2 cellular contexts compared by ENCODE assay signal in the genomic region with DNA sequence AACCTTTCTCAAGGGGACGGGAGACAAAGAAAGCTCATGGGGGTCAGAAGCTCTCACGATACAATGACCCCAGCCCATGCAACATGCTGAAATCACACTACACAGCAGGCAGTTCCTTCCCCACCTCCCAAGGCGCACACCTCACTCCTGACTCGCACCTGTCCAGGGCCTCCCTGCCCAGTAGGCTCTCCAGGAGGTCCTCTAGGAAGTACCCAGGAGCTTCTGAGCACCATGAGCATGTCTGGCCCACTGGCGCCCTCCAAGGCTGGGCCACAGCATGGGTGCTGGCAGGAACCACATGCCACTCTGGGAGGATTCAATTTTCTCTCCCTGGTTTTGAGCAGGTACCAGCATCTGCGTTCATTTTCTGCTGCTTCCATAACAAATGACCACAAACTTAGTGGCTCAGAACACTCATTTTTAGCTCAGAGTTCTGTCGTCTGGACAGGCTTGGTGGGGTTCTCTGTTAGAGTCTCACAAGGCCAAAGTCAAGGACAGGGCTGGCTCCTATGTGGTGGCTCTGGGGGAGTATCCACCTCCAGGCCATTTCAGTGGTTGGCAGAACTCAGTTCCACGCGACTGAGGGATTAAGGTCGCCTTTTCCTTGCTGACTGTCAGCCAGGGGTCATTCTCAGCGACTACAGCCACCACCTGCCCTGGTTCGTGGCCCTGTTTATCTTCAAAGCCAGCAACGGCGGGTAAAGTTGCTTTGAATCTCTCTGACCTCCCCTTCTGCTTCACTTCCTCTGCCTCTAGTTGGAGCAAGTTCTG.
TF ChIP-seq lines count a peak whose summit lies in the region.

No MANE protein-coding gene starts in this region.

TF ChIP-seq in HEK293, 187 proteins besides CTCF, POLR2A, EP300 and RAD21:
- TF ChIP-seq ZNF621 (tag by site-specific recombination; IDR thresholded peaks at IDR 0.05) = no peak
- TF ChIP-seq ZFP37 (tag by site-specific recombination; IDR thresholded peaks at IDR 0.05) = no peak
- no peak for TF ChIP-seq ZNF214 (tag by site-specific recombination; IDR thresholded peaks at IDR 0.05; ENCODE audit: borderline replicate concordance)
- TF ChIP-seq, protein P1, sequence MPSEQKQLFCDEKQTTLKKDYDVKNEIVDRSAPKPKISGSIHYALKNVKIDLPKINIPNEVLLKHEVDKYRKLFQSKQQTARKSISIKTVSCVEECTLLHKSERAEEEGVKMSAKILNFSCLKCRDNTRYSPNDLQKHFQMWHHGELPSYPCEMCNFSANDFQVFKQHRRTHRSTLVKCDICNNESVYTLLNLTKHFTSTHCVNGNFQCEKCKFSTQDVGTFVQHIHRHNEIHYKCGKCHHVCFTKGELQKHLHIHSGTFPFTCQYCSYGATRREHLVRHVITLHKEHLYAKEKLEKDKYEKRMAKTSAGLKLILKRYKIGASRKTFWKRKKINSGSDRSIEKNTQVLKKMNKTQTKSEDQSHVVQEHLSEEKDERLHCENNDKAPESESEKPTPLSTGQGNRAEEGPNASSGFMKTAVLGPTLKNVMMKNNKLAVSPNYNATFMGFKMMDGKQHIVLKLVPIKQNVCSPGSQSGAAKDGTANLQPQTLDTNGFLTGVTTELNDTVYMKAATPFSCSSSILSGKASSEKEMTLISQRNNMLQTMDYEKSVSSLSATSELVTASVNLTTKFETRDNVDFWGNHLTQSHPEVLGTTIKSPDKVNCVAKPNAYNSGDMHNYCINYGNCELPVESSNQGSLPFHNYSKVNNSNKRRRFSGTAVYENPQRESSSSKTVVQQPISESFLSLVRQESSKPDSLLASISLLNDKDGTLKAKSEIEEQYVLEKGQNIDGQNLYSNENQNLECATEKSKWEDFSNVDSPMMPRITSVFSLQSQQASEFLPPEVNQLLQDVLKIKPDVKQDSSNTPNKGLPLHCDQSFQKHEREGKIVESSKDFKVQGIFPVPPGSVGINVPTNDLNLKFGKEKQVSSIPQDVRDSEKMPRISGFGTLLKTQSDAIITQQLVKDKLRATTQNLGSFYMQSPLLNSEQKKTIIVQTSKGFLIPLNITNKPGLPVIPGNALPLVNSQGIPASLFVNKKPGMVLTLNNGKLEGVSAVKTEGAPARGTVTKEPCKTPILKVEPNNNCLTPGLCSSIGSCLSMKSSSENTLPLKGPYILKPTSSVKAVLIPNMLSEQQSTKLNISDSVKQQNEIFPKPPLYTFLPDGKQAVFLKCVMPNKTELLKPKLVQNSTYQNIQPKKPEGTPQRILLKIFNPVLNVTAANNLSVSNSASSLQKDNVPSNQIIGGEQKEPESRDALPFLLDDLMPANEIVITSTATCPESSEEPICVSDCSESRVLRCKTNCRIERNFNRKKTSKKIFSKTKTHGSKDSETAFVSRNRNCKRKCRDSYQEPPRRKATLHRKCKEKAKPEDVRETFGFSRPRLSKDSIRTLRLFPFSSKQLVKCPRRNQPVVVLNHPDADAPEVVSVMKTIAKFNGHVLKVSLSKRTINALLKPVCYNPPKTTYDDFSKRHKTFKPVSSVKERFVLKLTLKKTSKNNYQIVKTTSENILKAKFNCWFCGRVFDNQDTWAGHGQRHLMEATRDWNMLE (tag by site-specific recombination; conservative IDR thresholded peaks at IDR 0.05; ENCODE audit: low read depth) = no peak
- TF ChIP-seq ZIC2 (tag by site-specific recombination; IDR thresholded peaks at IDR 0.05) = peak; percentile 52
- TF ChIP-seq ZNF416 (tag by site-specific recombination; IDR thresholded peaks at IDR 0.05) = no peak
- TF ChIP-seq, protein P2, sequence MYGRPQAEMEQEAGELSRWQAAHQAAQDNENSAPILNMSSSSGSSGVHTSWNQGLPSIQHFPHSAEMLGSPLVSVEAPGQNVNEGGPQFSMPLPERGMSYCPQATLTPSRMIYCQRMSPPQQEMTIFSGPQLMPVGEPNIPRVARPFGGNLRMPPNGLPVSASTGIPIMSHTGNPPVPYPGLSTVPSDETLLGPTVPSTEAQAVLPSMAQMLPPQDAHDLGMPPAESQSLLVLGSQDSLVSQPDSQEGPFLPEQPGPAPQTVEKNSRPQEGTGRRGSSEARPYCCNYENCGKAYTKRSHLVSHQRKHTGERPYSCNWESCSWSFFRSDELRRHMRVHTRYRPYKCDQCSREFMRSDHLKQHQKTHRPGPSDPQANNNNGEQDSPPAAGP (tag by site-specific recombination; IDR thresholded peaks at IDR 0.05) = no peak
- no peak for TF ChIP-seq ZNF223 (tag by site-specific recombination; IDR thresholded peaks at IDR 0.05)
- no peak for TF ChIP-seq RBAK (tag by site-specific recombination; IDR thresholded peaks at IDR 0.05)
- 0 out of 2 replicates have a peak, but pooled peaks have one; percentile 19 for TF ChIP-seq GLIS1 (tag by site-specific recombination; IDR thresholded peaks at IDR 0.05)
- no peak for TF ChIP-seq ZNF555 (tag by site-specific recombination; conservative IDR thresholded peaks at IDR 0.05)

TF ChIP-seq in HepG2, 621 proteins besides CTCF, POLR2A, EP300 and RAD21 (continues in another document):
- TF ChIP-seq ZNF563 (CRISPR knock-in tag; IDR thresholded peaks at IDR 0.05) = no peak
- no peak for TF ChIP-seq FOXJ3 (CRISPR knock-in tag; IDR thresholded peaks at IDR 0.05; ENCODE audit: borderline replicate concordance)
- TF ChIP-seq, protein P3, sequence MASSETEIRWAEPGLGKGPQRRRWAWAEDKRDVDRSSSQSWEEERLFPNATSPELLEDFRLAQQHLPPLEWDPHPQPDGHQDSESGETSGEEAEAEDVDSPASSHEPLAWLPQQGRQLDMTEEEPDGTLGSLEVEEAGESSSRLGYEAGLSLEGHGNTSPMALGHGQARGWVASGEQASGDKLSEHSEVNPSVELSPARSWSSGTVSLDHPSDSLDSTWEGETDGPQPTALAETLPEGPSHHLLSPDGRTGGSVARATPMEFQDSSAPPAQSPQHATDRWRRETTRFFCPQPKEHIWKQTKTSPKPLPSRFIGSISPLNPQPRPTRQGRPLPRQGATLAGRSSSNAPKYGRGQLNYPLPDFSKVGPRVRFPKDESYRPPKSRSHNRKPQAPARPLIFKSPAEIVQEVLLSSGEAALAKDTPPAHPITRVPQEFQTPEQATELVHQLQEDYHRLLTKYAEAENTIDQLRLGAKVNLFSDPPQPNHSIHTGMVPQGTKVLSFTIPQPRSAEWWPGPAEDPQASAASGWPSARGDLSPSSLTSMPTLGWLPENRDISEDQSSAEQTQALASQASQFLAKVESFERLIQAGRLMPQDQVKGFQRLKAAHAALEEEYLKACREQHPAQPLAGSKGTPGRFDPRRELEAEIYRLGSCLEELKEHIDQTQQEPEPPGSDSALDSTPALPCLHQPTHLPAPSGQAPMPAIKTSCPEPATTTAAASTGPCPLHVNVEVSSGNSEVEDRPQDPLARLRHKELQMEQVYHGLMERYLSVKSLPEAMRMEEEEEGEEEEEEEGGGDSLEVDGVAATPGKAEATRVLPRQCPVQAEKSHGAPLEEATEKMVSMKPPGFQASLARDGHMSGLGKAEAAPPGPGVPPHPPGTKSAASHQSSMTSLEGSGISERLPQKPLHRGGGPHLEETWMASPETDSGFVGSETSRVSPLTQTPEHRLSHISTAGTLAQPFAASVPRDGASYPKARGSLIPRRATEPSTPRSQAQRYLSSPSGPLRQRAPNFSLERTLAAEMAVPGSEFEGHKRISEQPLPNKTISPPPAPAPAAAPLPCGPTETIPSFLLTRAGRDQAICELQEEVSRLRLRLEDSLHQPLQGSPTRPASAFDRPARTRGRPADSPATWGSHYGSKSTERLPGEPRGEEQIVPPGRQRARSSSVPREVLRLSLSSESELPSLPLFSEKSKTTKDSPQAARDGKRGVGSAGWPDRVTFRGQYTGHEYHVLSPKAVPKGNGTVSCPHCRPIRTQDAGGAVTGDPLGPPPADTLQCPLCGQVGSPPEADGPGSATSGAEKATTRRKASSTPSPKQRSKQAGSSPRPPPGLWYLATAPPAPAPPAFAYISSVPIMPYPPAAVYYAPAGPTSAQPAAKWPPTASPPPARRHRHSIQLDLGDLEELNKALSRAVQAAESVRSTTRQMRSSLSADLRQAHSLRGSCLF (CRISPR knock-in tag; IDR thresholded peaks at IDR 0.05; ENCODE audit: borderline replicate concordance) = no peak
- TF ChIP-seq SOX6 (IDR thresholded peaks at IDR 0.05) = no peak
- TF ChIP-seq SOX6 (CRISPR knock-in tag; IDR thresholded peaks at IDR 0.05) = no peak
- TF ChIP-seq, protein P4, sequence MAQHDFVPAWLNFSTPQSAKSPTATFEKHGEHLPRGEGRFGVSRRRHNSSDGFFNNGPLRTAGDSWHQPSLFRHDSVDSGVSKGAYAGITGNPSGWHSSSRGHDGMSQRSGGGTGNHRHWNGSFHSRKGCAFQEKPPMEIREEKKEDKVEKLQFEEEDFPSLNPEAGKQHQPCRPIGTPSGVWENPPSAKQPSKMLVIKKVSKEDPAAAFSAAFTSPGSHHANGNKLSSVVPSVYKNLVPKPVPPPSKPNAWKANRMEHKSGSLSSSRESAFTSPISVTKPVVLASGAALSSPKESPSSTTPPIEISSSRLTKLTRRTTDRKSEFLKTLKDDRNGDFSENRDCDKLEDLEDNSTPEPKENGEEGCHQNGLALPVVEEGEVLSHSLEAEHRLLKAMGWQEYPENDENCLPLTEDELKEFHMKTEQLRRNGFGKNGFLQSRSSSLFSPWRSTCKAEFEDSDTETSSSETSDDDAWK (CRISPR knock-in tag; IDR thresholded peaks at IDR 0.05) = no peak
- TF ChIP-seq, protein P5, sequence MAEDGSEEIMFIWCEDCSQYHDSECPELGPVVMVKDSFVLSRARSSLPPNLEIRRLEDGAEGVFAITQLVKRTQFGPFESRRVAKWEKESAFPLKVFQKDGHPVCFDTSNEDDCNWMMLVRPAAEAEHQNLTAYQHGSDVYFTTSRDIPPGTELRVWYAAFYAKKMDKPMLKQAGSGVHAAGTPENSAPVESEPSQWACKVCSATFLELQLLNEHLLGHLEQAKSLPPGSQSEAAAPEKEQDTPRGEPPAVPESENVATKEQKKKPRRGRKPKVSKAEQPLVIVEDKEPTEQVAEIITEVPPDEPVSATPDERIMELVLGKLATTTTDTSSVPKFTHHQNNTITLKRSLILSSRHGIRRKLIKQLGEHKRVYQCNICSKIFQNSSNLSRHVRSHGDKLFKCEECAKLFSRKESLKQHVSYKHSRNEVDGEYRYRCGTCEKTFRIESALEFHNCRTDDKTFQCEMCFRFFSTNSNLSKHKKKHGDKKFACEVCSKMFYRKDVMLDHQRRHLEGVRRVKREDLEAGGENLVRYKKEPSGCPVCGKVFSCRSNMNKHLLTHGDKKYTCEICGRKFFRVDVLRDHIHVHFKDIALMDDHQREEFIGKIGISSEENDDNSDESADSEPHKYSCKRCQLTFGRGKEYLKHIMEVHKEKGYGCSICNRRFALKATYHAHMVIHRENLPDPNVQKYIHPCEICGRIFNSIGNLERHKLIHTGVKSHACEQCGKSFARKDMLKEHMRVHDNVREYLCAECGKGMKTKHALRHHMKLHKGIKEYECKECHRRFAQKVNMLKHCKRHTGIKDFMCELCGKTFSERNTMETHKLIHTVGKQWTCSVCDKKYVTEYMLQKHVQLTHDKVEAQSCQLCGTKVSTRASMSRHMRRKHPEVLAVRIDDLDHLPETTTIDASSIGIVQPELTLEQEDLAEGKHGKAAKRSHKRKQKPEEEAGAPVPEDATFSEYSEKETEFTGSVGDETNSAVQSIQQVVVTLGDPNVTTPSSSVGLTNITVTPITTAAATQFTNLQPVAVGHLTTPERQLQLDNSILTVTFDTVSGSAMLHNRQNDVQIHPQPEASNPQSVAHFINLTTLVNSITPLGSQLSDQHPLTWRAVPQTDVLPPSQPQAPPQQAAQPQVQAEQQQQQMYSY (CRISPR knock-in tag; IDR thresholded peaks at IDR 0.05) = no peak
- TF ChIP-seq STAT5B (CRISPR knock-in tag; IDR thresholded peaks at IDR 0.05) = no peak
- TF ChIP-seq PHB2 (IDR thresholded peaks at IDR 0.05; ENCODE audit: partially characterized antibody) = no peak
- TF ChIP-seq GABPA (IDR thresholded peaks at IDR 0.05; ENCODE audit: low read depth, low read length) = 0 out of 2 replicates have a peak, but pooled peaks have one; percentile 2
- no peak for TF ChIP-seq GABPA (CRISPR knock-in tag; IDR thresholded peaks at IDR 0.05; ENCODE audit: low read depth)
- no peak for TF ChIP-seq ZEB1 (IDR thresholded peaks at IDR 0.05; ENCODE audit: insufficient replicate concordance, low read depth)
- TF ChIP-seq SYNCRIP (IDR thresholded peaks at IDR 0.05; ENCODE audit: insufficient read depth, low read depth, low read length) = no peak
- no peak for TF ChIP-seq KLF6 (CRISPR knock-in tag; IDR thresholded peaks at IDR 0.05)
- no peak for TF ChIP-seq SOX13 (IDR thresholded peaks at IDR 0.05)
- TF ChIP-seq SOX13 (CRISPR knock-in tag; conservative IDR thresholded peaks at IDR 0.05 in 1 of 2, IDR thresholded peaks at IDR 0.05 in 1 of 2) = no peak
- TF ChIP-seq RARA (CRISPR knock-in tag; IDR thresholded peaks at IDR 0.05) = no peak
- TF ChIP-seq, protein P6, sequence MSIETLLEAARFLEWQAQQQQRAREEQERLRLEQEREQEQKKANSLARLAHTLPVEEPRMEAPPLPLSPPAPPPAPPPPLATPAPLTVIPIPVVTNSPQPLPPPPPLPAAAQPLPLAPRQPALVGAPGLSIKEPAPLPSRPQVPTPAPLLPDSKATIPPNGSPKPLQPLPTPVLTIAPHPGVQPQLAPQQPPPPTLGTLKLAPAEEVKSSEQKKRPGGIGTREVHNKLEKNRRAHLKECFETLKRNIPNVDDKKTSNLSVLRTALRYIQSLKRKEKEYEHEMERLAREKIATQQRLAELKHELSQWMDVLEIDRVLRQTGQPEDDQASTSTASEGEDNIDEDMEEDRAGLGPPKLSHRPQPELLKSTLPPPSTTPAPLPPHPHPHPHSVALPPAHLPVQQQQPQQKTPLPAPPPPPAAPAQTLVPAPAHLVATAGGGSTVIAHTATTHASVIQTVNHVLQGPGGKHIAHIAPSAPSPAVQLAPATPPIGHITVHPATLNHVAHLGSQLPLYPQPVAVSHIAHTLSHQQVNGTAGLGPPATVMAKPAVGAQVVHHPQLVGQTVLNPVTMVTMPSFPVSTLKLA (IDR thresholded peaks at IDR 0.05) = 0 out of 2 replicates have a peak, but pooled peaks have one; percentile 46
- TF ChIP-seq ZNF558 (CRISPR knock-in tag; IDR thresholded peaks at IDR 0.05; ENCODE audit: borderline replicate concordance) = no peak
- TF ChIP-seq DNMT3B (CRISPR knock-in tag; conservative IDR thresholded peaks at IDR 0.05) = no peak
- TF ChIP-seq GPN1 (CRISPR knock-in tag; IDR thresholded peaks at IDR 0.05; ENCODE audit: borderline replicate concordance) = no peak
- no peak for TF ChIP-seq ZFP1 (CRISPR knock-in tag; IDR thresholded peaks at IDR 0.05)
- no peak for TF ChIP-seq RAD51 (IDR thresholded peaks at IDR 0.05; ENCODE audit: borderline replicate concordance)
- TF ChIP-seq, protein P7, sequence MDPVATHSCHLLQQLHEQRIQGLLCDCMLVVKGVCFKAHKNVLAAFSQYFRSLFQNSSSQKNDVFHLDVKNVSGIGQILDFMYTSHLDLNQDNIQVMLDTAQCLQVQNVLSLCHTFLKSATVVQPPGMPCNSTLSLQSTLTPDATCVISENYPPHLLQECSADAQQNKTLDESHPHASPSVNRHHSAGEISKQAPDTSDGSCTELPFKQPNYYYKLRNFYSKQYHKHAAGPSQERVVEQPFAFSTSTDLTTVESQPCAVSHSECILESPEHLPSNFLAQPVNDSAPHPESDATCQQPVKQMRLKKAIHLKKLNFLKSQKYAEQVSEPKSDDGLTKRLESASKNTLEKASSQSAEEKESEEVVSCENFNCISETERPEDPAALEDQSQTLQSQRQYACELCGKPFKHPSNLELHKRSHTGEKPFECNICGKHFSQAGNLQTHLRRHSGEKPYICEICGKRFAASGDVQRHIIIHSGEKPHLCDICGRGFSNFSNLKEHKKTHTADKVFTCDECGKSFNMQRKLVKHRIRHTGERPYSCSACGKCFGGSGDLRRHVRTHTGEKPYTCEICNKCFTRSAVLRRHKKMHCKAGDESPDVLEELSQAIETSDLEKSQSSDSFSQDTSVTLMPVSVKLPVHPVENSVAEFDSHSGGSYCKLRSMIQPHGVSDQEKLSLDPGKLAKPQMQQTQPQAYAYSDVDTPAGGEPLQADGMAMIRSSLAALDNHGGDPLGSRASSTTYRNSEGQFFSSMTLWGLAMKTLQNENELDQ (CRISPR knock-in tag; IDR thresholded peaks at IDR 0.05; ENCODE audit: borderline replicate concordance) = no peak
- TF ChIP-seq ZNF510 (CRISPR knock-in tag; IDR thresholded peaks at IDR 0.05; ENCODE audit: low read depth) = no peak
- no peak for TF ChIP-seq AGO2 (optimal IDR thresholded peaks at IDR 0.05; ENCODE audit: low read depth, low read length)
- no peak for TF ChIP-seq FOXP1 (IDR thresholded peaks at IDR 0.05)
- no peak for TF ChIP-seq FOXP1 (CRISPR knock-in tag; IDR thresholded peaks at IDR 0.05)
